Comparison of ENCODE assay signal across 8 cellular contexts in the genomic region with DNA sequence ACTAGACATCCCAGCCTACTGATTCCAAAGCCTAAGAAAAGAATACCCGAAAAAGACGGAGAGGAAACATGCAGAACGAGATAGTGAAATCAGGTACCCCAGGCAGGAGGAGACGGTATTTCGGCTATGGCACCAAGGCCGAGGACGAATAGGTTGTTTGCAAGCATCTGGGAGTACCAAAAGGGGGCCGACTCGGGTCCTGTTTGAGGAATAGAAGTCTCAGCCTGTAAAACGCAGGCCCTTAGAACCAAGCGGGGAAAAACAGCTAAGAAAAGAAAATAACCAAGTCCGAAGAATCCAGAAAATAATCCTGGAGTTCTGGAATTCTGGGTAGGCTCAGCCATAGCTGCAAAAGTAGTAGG. TPM values are rescaled to one million over a fixed set of nuclear protein-coding genes. Genes with fewer than 3 reads are reported as not detected.
DNase-seq lines count a peak whose midpoint lies in the region; ATAC-seq and TF ChIP-seq lines count a peak whose summit lies in the region.

No MANE protein-coding gene starts in this region.

- no peak for DNase-seq in GM12864 (ENCODE audit: low read depth)
- no peak for DNase-seq in Peyer's patch
- DNase-seq in choroid plexus epithelial cell (ENCODE audit: low read depth) = peak; percentile 22
- DNase-seq in NCI-H1930 (lab: John Stamatoyannopoulos, UW) = no peak
- DNase-seq in cerebellum (ENCODE audit: low spot score) = no peak
- no peak for DNase-seq in left colon

- H3K36me3 ChIP-seq in Peyer's patch = peaks cover 0 to 45% (median 4%) of the 10 kb centered on the region in 3 donors
- H3K36me3 ChIP-seq in muscle layer of duodenum (ENCODE audit: control insufficient read depth in 1 of 2, insufficient read depth in 2 of 2, low read length in 2 of 2) = peaks cover 34 to 50% of the 10 kb centered on the region in 2 donors

- H3K9me3 ChIP-seq in Peyer's patch (no peaks in the 10 kb centered on the region), muscle layer of duodenum (ENCODE audit: control insufficient read depth in 1 of 2, low read length in 2 of 2) (no peaks in the 10 kb centered on the region)

- peak overlapping the region; percentile 84 to 93 (median 90) for H3K27ac ChIP-seq in Peyer's patch
- H3K27ac ChIP-seq in muscle layer of duodenum (ENCODE audit: low read length) = peak overlapping the region; percentile 93

- ATAC-seq in GM19463 (IDR thresholded peaks at IDR 0.05; ENCODE audit: unreplicated experiment) = no peak
- no peak for ATAC-seq in left colon

- peak overlapping the region; percentile 83 for H3K4me3 ChIP-seq in GM12864 (ENCODE audit: low read depth, low read length)
- peak overlapping the region; percentile 60 to 93 (median 86) for H3K4me3 ChIP-seq in Peyer's patch
- peak overlapping the region; percentile 92 for H3K4me3 ChIP-seq in choroid plexus epithelial cell (ENCODE audit: low read depth, low read length)
- H3K4me3 ChIP-seq in muscle layer of duodenum (ENCODE audit: low read depth in 1 of 2, low read length in 2 of 2) = peak overlapping the region; percentile 96 to 97

- H3K4me1 ChIP-seq in Peyer's patch (peaks cover 3 to 40% (median 6%) of the 10 kb centered on the region in 4 donors), muscle layer of duodenum (ENCODE audit: control insufficient read depth in 1 of 2, insufficient read depth in 2 of 2, low read length in 2 of 2) (peaks cover 9 to 24% of the 10 kb centered on the region in 2 donors)

- intact Hi-C loops in left colon (cut with DNase I, micrococcal nuclease) = no loop called here

- H3K27me3 ChIP-seq in Peyer's patch (no peaks in the 10 kb centered on the region), muscle layer of duodenum (ENCODE audit: low read depth, low read length) (no peaks in the 10 kb centered on the region)

- TF ChIP-seq CTCF in GM12864 (IDR thresholded peaks at IDR 0.05; ENCODE audit: low read depth, low read length, missing control alignments) (no peak), Peyer's patch (IDR thresholded peaks at IDR 0.05) (no peak), choroid plexus epithelial cell (conservative IDR thresholded peaks at IDR 0.05; ENCODE audit: low read depth, low read length) (peak; percentile 17)

- no peak for TF ChIP-seq POLR2A in Peyer's patch (IDR thresholded peaks at IDR 0.05)

RNA-seq across cellular contexts. Expression of gene SLC35B1, which starts 0.5 kb away (rescaled TPM):
- 100 to 1,000 TPM in 1 of 4 donors, 10 to 100 TPM in 3; 42.1 to 115 (median 78.2) TPM for total RNA-seq in Peyer's patch
- total RNA-seq in cerebellum = 28.2 TPM
- 10 to 100 TPM; 43.1 to 55.0 TPM for total RNA-seq in left colon

RNA-seq across cellular contexts. Expression of gene SPOP, which starts 29.3 kb away (rescaled TPM):
- total RNA-seq in Peyer's patch (10 to 100 TPM; 72.2 to 81.3 (median 74.7) TPM), cerebellum (80.2 TPM), left colon (10 to 100 TPM; 53.4 to 73.3 TPM)

RNA-seq across cellular contexts. Expression of gene FAM117A, which starts 56.7 kb away (rescaled TPM):
- total RNA-seq in Peyer's patch = 10 to 100 TPM in 1 of 4 donors, 1 to 10 TPM in 3; 6.5 to 16.5 (median 9.4) TPM
- total RNA-seq in cerebellum = 5.2 TPM
- 1 to 10 TPM; 7.6 to 10.0 TPM for total RNA-seq in left colon
